ENCODE assay signal across 25 cellular contexts in the genomic region with DNA sequence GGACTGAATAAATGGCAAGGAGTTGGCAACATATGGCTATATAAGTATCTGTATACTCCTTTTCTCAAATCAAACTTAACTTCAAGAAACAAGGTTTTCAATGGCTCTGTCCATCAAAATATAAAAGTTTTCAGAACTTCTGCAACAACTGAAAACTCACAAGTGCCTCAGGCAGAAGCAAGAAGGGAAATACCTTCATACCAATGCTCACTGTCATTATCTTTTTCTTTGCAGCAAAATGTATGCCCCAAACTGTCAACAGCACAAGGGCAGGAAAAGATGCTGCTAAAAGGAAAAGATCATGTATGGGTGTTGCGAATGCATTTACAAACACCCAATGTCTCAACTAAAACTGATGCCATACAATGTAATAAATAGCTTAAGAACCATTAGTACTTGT. TPM values are rescaled to one million over a fixed set of nuclear protein-coding genes. Genes with fewer than 3 reads are reported as not detected.
A peak's percentile ranks its signal among the peaks of the same experiment; 100 is the strongest.
DNase-seq lines count a peak whose midpoint lies in the region; ATAC-seq and TF ChIP-seq lines count a peak whose summit lies in the region.
"Had no signal": no experiment of that assay in that cellular context is flagged by ENCODE, and none has a peak within 500 bp of the region (broad histone marks: within the 10 kb centered on the region; RNA-seq: fewer than 3 reads in every experiment).

No MANE protein-coding gene starts in this region.

- no peaks in the 10 kb centered on the region for H3K36me3 Mint-ChIP-seq in HFFc6 (ENCODE audit: low read depth)
- H3K36me3 Mint-ChIP-seq in osteocyte (ENCODE audit: unreplicated experiment): no peaks in the 10 kb centered on the region
- H3K36me3 Mint-ChIP-seq: activated naive CD8-positive, alpha-beta T cell treated with anti-CD3 and anti-CD28 coated beads for 36 hours; CD14-positive monocyte; memory B cell had no signal

- no peak for TF ChIP-seq CTCF in HFFc6 (IDR thresholded peaks at IDR 0.05)
- no peak for TF ChIP-seq CTCF in osteocyte (IDR thresholded peaks at IDR 0.05)

- H3K27me3 Mint-ChIP-seq in HFFc6 (ENCODE audit: insufficient read depth) (no peaks in the 10 kb centered on the region; the same call in 1 of the 2 replicates), osteocyte (ENCODE audit: unreplicated experiment) (no peaks in the 10 kb centered on the region)
- H3K27me3 Mint-ChIP-seq: activated naive CD8-positive, alpha-beta T cell treated with anti-CD3 and anti-CD28 coated beads for 36 hours; memory B cell had no signal

- DNase-seq in HFFc6 (peak; percentile 60), epithelial cell of prostate (ENCODE audit: low read depth, low spot score) (no peak), osteocyte (ENCODE audit: extremely low spot score, unreplicated experiment) (no peak), NCI-H2081 (lab: John Stamatoyannopoulos, UW) (no peak), Kasumi-1 (lab: John Stamatoyannopoulos, UW) (no peak)
- DNase-seq: activated effector memory CD4-positive, alpha-beta T cell treated with Interleukin-2 at 50 U/mL for 16 hours; activated naive CD8-positive, alpha-beta T cell treated with anti-CD3 and anti-CD28 coated beads for 36 hours; activated T-cell treated with anti-CD3 and anti-CD28 coated beads for 4 hours; cerebellar nuclear complex; left colon; NCI-H1092; NCI-H187; NCI-H526; psoas muscle; RPMI8226; stimulated activated CD4-positive, alpha-beta T cell treated with anti-CD3 and anti-CD28 coated beads, Interleukin-15, amount 100 ng/mL, for 24 hours; stimulated activated naive CD4-positive, alpha-beta T cell treated with Interleukin-2 at 50 U/mL for 16 hours; T-helper 2 cell had no signal

- ATAC-seq in SK-N-SH treated with all-trans-retinoic acid at 6 μM for 48 hours (peak; percentile 61), HG03045 (IDR thresholded peaks at IDR 0.05; ENCODE audit: unreplicated experiment) (no peak)
- ATAC-seq: GM23338, left colon, psoas muscle had no signal

- H3K9me3 Mint-ChIP-seq in HFFc6: no peaks in the 10 kb centered on the region
- H3K9me3 Mint-ChIP-seq in osteocyte (ENCODE audit: unreplicated experiment): no peaks in the 10 kb centered on the region
- H3K9me3 Mint-ChIP-seq: activated naive CD8-positive, alpha-beta T cell treated with anti-CD3 and anti-CD28 coated beads for 36 hours; GM23338; memory B cell had no signal

- H3K4me3 Mint-ChIP-seq in HFFc6 (peak overlapping the region; percentile 72), osteocyte (ENCODE audit: unreplicated experiment) (no peak overlapping the region)
- H3K4me3 Mint-ChIP-seq: activated naive CD8-positive, alpha-beta T cell treated with anti-CD3 and anti-CD28 coated beads for 36 hours; CD14-positive monocyte; GM23338; memory B cell had no signal

- H3K27ac Mint-ChIP-seq in HFFc6: peak overlapping the region; percentile 80
- H3K27ac Mint-ChIP-seq in osteocyte (ENCODE audit: unreplicated experiment): peak overlapping the region; percentile 68
- H3K27ac Mint-ChIP-seq: activated naive CD8-positive, alpha-beta T cell treated with anti-CD3 and anti-CD28 coated beads for 36 hours; CD14-positive monocyte; GM23338; memory B cell had no signal

- H3K27ac ChIP-seq in epithelial cell of prostate: peak overlapping the region; percentile 8
- H3K27ac ChIP-seq: HL-60, psoas muscle, SK-N-MC had no signal

- peaks cover 74% of the 10 kb centered on the region for H3K4me1 Mint-ChIP-seq in HFFc6 (ENCODE audit: low read depth)
- peaks cover 69% of the 10 kb centered on the region for H3K4me1 Mint-ChIP-seq in osteocyte (ENCODE audit: unreplicated experiment)
- H3K4me1 Mint-ChIP-seq: CD14-positive monocyte had no signal

TF ChIP-seq in SK-N-SH treated with all-trans-retinoic acid at 6 μM for 48 hours, 23 proteins besides CTCF, POLR2A, EP300 and RAD21 (continues in another document):
- TF ChIP-seq ZNF70 (CRISPR knock-in tag; IDR thresholded peaks at IDR 0.05) (no peak), RARB (CRISPR knock-in tag; IDR thresholded peaks at IDR 0.05) (no peak), TOX (CRISPR knock-in tag; IDR thresholded peaks at IDR 0.05; ENCODE audit: borderline replicate concordance) (no peak), ZC3H10 (CRISPR knock-in tag; IDR thresholded peaks at IDR 0.05) (no peak), OSR1 (CRISPR knock-in tag; IDR thresholded peaks at IDR 0.05) (no peak), SNAI2 (CRISPR knock-in tag; IDR thresholded peaks at IDR 0.05) (no peak), PATZ1 (CRISPR knock-in tag; IDR thresholded peaks at IDR 0.05; ENCODE audit: borderline replicate concordance) (no peak), PPARA (CRISPR knock-in tag; IDR thresholded peaks at IDR 0.05; ENCODE audit: borderline replicate concordance) (no peak), ESRRG (CRISPR knock-in tag; IDR thresholded peaks at IDR 0.05) (no peak), ZNF565 (CRISPR knock-in tag; conservative IDR thresholded peaks at IDR 0.05; ENCODE audit: low read depth) (no peak), ZFP30 (CRISPR knock-in tag; IDR thresholded peaks at IDR 0.05) (no peak), TCF4 (CRISPR knock-in tag; IDR thresholded peaks at IDR 0.05; ENCODE audit: borderline replicate concordance) (no peak)
- TF ChIP-seq, protein P1, sequence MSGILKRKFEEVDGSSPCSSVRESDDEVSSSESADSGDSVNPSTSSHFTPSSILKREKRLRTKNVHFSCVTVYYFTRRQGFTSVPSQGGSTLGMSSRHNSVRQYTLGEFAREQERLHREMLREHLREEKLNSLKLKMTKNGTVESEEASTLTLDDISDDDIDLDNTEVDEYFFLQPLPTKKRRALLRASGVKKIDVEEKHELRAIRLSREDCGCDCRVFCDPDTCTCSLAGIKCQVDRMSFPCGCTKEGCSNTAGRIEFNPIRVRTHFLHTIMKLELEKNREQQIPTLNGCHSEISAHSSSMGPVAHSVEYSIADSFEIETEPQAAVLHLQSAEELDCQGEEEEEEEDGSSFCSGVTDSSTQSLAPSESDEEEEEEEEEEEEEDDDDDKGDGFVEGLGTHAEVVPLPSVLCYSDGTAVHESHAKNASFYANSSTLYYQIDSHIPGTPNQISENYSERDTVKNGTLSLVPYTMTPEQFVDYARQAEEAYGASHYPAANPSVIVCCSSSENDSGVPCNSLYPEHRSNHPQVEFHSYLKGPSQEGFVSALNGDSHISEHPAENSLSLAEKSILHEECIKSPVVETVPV (CRISPR knock-in tag; IDR thresholded peaks at IDR 0.05): no peak
- TF ChIP-seq, protein P2, sequence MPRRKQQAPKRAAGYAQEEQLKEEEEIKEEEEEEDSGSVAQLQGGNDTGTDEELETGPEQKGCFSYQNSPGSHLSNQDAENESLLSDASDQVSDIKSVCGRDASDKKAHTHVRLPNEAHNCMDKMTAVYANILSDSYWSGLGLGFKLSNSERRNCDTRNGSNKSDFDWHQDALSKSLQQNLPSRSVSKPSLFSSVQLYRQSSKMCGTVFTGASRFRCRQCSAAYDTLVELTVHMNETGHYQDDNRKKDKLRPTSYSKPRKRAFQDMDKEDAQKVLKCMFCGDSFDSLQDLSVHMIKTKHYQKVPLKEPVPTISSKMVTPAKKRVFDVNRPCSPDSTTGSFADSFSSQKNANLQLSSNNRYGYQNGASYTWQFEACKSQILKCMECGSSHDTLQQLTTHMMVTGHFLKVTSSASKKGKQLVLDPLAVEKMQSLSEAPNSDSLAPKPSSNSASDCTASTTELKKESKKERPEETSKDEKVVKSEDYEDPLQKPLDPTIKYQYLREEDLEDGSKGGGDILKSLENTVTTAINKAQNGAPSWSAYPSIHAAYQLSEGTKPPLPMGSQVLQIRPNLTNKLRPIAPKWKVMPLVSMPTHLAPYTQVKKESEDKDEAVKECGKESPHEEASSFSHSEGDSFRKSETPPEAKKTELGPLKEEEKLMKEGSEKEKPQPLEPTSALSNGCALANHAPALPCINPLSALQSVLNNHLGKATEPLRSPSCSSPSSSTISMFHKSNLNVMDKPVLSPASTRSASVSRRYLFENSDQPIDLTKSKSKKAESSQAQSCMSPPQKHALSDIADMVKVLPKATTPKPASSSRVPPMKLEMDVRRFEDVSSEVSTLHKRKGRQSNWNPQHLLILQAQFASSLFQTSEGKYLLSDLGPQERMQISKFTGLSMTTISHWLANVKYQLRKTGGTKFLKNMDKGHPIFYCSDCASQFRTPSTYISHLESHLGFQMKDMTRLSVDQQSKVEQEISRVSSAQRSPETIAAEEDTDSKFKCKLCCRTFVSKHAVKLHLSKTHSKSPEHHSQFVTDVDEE (CRISPR knock-in tag; IDR thresholded peaks at IDR 0.05): no peak
- TF ChIP-seq, protein P3, sequence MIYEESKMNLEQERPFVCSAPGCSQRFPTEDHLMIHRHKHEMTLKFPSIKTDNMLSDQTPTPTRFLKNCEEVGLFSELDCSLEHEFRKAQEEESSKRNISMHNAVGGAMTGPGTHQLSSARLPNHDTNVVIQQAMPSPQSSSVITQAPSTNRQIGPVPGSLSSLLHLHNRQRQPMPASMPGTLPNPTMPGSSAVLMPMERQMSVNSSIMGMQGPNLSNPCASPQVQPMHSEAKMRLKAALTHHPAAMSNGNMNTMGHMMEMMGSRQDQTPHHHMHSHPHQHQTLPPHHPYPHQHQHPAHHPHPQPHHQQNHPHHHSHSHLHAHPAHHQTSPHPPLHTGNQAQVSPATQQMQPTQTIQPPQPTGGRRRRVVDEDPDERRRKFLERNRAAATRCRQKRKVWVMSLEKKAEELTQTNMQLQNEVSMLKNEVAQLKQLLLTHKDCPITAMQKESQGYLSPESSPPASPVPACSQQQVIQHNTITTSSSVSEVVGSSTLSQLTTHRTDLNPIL (CRISPR knock-in tag; IDR thresholded peaks at IDR 0.05; ENCODE audit: low read depth): no peak

RNA-seq across cellular contexts. Expression of gene PTPRK, which starts 45.9 kb away (rescaled TPM):
- total RNA-seq in HFFc6 (2021; fragmentation: NEBNext Ultra II Directional; extraction: Animal tissue kit (Norgen Biotek cat#: 25700)): 100 to 1,000 TPM in 3 of 6 experiments, 10 to 100 TPM in 3; 92.8 to 104 (median 97.3) TPM
- 130 and 131 TPM in 2 replicates for total RNA-seq in osteocyte
